In the genomic region with DNA sequence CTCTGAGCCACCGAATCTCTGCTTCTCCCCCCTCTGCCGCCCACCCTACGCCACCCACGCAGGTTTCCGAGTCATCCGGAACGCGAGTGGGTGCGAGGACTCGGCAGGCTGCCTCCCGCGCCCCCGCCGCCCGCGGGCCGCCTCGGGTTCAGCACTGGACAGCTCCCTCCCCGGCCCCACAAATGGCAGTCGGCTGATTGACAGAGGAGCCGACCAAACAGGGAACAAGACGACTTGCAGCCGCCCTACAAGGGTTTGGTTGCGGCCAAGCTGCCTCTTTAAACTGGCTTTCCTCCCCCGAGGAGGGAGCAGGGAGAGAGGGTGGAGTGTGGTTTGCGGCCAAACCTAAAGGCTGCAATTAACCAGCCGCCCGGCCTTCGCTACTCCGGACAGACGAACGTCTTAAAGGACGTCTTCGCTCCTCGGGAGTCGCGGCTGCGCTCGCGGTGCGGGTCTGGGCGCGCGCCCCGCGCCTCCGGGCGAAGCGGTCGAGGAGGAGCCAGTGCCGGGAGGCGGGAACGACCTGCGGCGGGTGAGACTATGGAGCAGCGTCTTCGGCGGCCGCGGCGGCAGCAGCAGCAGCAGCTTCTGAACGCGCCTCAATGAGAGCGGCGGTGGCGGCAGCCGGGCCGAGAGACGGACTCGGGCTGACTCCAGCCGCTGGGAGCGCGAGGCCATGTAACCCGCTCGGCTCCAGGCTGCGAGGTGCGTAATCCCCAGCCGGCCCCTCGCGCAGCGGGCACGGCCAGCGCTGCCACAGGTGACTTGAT, we compare ENCODE assay signal across 1 cellular context.
TF ChIP-seq lines count a peak whose summit lies in the region.

A gene with protein sequence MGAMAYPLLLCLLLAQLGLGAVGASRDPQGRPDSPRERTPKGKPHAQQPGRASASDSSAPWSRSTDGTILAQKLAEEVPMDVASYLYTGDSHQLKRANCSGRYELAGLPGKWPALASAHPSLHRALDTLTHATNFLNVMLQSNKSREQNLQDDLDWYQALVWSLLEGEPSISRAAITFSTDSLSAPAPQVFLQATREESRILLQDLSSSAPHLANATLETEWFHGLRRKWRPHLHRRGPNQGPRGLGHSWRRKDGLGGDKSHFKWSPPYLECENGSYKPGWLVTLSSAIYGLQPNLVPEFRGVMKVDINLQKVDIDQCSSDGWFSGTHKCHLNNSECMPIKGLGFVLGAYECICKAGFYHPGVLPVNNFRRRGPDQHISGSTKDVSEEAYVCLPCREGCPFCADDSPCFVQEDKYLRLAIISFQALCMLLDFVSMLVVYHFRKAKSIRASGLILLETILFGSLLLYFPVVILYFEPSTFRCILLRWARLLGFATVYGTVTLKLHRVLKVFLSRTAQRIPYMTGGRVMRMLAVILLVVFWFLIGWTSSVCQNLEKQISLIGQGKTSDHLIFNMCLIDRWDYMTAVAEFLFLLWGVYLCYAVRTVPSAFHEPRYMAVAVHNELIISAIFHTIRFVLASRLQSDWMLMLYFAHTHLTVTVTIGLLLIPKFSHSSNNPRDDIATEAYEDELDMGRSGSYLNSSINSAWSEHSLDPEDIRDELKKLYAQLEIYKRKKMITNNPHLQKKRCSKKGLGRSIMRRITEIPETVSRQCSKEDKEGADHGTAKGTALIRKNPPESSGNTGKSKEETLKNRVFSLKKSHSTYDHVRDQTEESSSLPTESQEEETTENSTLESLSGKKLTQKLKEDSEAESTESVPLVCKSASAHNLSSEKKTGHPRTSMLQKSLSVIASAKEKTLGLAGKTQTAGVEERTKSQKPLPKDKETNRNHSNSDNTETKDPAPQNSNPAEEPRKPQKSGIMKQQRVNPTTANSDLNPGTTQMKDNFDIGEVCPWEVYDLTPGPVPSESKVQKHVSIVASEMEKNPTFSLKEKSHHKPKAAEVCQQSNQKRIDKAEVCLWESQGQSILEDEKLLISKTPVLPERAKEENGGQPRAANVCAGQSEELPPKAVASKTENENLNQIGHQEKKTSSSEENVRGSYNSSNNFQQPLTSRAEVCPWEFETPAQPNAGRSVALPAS (N-terminal part only) (plus strand): TSS at position 541 of the 770 bp plus-strand sequence. CDS start 420 bp downstream, outside the sequence.

TF ChIP-seq in WTC11, 78 proteins besides CTCF, POLR2A, EP300 and RAD21 (continued from another document):
- peak; percentile 74 for TF ChIP-seq HMGXB4 (CRISPR knock-in tag; IDR thresholded peaks at IDR 0.05)
- TF ChIP-seq, protein P1, sequence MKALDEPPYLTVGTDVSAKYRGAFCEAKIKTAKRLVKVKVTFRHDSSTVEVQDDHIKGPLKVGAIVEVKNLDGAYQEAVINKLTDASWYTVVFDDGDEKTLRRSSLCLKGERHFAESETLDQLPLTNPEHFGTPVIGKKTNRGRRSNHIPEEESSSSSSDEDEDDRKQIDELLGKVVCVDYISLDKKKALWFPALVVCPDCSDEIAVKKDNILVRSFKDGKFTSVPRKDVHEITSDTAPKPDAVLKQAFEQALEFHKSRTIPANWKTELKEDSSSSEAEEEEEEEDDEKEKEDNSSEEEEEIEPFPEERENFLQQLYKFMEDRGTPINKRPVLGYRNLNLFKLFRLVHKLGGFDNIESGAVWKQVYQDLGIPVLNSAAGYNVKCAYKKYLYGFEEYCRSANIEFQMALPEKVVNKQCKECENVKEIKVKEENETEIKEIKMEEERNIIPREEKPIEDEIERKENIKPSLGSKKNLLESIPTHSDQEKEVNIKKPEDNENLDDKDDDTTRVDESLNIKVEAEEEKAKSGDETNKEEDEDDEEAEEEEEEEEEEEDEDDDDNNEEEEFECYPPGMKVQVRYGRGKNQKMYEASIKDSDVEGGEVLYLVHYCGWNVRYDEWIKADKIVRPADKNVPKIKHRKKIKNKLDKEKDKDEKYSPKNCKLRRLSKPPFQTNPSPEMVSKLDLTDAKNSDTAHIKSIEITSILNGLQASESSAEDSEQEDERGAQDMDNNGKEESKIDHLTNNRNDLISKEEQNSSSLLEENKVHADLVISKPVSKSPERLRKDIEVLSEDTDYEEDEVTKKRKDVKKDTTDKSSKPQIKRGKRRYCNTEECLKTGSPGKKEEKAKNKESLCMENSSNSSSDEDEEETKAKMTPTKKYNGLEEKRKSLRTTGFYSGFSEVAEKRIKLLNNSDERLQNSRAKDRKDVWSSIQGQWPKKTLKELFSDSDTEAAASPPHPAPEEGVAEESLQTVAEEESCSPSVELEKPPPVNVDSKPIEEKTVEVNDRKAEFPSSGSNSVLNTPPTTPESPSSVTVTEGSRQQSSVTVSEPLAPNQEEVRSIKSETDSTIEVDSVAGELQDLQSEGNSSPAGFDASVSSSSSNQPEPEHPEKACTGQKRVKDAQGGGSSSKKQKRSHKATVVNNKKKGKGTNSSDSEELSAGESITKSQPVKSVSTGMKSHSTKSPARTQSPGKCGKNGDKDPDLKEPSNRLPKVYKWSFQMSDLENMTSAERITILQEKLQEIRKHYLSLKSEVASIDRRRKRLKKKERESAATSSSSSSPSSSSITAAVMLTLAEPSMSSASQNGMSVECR (CRISPR knock-in tag; IDR thresholded peaks at IDR 0.05; ENCODE audit: borderline replicate concordance): peak; percentile 98
- 0 out of 2 replicates have a peak, but pooled peaks have one; percentile 56 for TF ChIP-seq ZSCAN18 (CRISPR knock-in tag; IDR thresholded peaks at IDR 0.05)
